In genomic region chrX:148593146-148593545, GRCh38 we compare ENCODE assay signal across 30 cellular contexts.
"Had no signal": no experiment of that assay in that cellular context is flagged by ENCODE, and none has a peak within 500 bp of the region (broad histone marks: within the 10 kb centered on the region; RNA-seq: fewer than 3 reads in every experiment).

No MANE protein-coding gene starts in this region.

- H3K27me3 ChIP-seq: esophagus muscularis mucosa, foreskin keratinocyte, heart right ventricle, right atrium auricular region, testis, transverse colon had no signal

- H3K4me2 ChIP-seq: smooth muscle cell had no signal

- H3K4me1 Mint-ChIP-seq: activated CD4-positive, alpha-beta memory T cell treated with anti-CD3 and anti-CD28 coated beads, Interleukin-2, amount 10 ng/mL, durations not matched to agents 7 days and 5 days; activated CD4-positive, alpha-beta T cell treated with anti-CD3 and anti-CD28 coated beads, Interleukin-2, amount 10 ng/mL, durations not matched to agents 7 days and 5 days; activated T-helper 17 cell treated with anti-CD3 and anti-CD28 coated beads, Interleukin-2, amount 50 U/mL, for 72 hours; neural crest cell had no signal

- H3K4me3 ChIP-seq: breast epithelium, esophagus muscularis mucosa, heart right ventricle, lower lobe of right lung, right atrium auricular region, smooth muscle cell, testis, transverse colon had no signal

- H3K27ac ChIP-seq: breast epithelium, esophagus muscularis mucosa, foreskin keratinocyte, heart right ventricle, lower lobe of right lung, right atrium auricular region, testis, transverse colon had no signal

- H3K36me3 Mint-ChIP-seq: naive thymus-derived CD8-positive, alpha-beta T cell; stimulated activated naive B cell treated with anti-CD40 and anti-IgM and Interleukin-4, amounts not matched to agents 10 μg/mL and 1 μg/mL and 100 μg/mL, for 72 hours; WTC11 had no signal

- H3K36me3 ChIP-seq: breast epithelium, esophagus muscularis mucosa, heart right ventricle, lower lobe of right lung, right atrium auricular region, transverse colon had no signal

- H3K4me1 ChIP-seq: breast epithelium, esophagus muscularis mucosa, foreskin keratinocyte, heart right ventricle, lower lobe of right lung, right atrium auricular region, testis, transverse colon had no signal

- H3K27me3 Mint-ChIP-seq: activated CD4-positive, alpha-beta memory T cell treated with anti-CD3 and anti-CD28 coated beads, Interleukin-2, amount 10 ng/mL, durations not matched to agents 7 days and 5 days; activated CD4-positive, alpha-beta T cell treated with anti-CD3 and anti-CD28 coated beads, Interleukin-2, amount 10 ng/mL, durations not matched to agents 7 days and 5 days; activated naive CD8-positive, alpha-beta T cell treated with anti-CD3 and anti-CD28 coated beads, Interleukin-2, amount 50 U/mL, for 24 hours; naive thymus-derived CD8-positive, alpha-beta T cell had no signal

- H3K27ac Mint-ChIP-seq: activated CD4-positive, alpha-beta memory T cell treated with anti-CD3 and anti-CD28 coated beads, Interleukin-2, amount 10 ng/mL, durations not matched to agents 7 days and 5 days; activated CD4-positive, alpha-beta T cell treated with anti-CD3 and anti-CD28 coated beads, Interleukin-2, amount 10 ng/mL, durations not matched to agents 7 days and 5 days; activated naive CD8-positive, alpha-beta T cell treated with anti-CD3 and anti-CD28 coated beads, Interleukin-2, amount 50 U/mL, for 24 hours; activated T-helper 17 cell treated with anti-CD3 and anti-CD28 coated beads, Interleukin-2, amount 50 U/mL, for 72 hours; stimulated activated naive B cell treated with anti-CD40 and anti-IgM and Interleukin-4, amounts not matched to agents 10 μg/mL and 1 μg/mL and 100 μg/mL, for 72 hours; WTC11 had no signal

- DNase-seq: activated CD4-positive, alpha-beta memory T cell treated with anti-CD3 and anti-CD28 coated beads, Interleukin-2, amount 10 ng/mL, durations not matched to agents 7 days and 5 days; activated CD4-positive, alpha-beta T cell treated with anti-CD3 and anti-CD28 coated beads for 1 hour; activated CD4-positive, alpha-beta T cell treated with anti-CD3 and anti-CD28 coated beads, Interleukin-2, amount 10 ng/mL, durations not matched to agents 7 days and 5 days; activated CD8-positive, alpha-beta memory T cell treated with anti-CD3 and anti-CD28 coated beads, Interleukin-2, amount 50 U/mL, for 48 hours; activated gamma-delta T cell treated with Interleukin-2 at 50 U/mL for 16 hours; activated naive CD4-positive, alpha-beta T cell treated with anti-CD3 and anti-CD28 coated beads, Interleukin-2, amount 50 U/mL, for 16 hours; activated naive CD8-positive, alpha-beta T cell treated with anti-CD3 and anti-CD28 coated beads, Interleukin-2, amount 50 U/mL, for 24 hours; activated T-cell treated with anti-CD3 and anti-CD28 coated beads, Interleukin-2, amount 50 U/mL, for 4 hours; amygdala; central memory CD4-positive, alpha-beta T cell; effector CD4-positive, alpha-beta T cell; foreskin keratinocyte; heart right ventricle; lower lobe of right lung; mesenchymal stem cell; naive thymus-derived CD8-positive, alpha-beta T cell; occipital lobe; stimulated activated CD4-positive, alpha-beta T cell treated with anti-CD3 and anti-CD28 coated beads, Interleukin-1b, Interleukin-23, amount 100 ng/mL, for 48 hours; stimulated activated naive B cell treated with anti-CD40 and anti-IgM and Interleukin-4, amounts not matched to agents 10 μg/mL and 1 μg/mL and 100 μg/mL, for 72 hours; T-helper 2 cell; testis; transverse colon had no signal

- H3K4me3 Mint-ChIP-seq: activated CD4-positive, alpha-beta memory T cell treated with anti-CD3 and anti-CD28 coated beads, Interleukin-2, amount 10 ng/mL, durations not matched to agents 7 days and 5 days; activated CD4-positive, alpha-beta T cell treated with anti-CD3 and anti-CD28 coated beads, Interleukin-2, amount 10 ng/mL, durations not matched to agents 7 days and 5 days; activated naive CD8-positive, alpha-beta T cell treated with anti-CD3 and anti-CD28 coated beads, Interleukin-2, amount 50 U/mL, for 24 hours; activated T-cell treated with anti-CD3 and anti-CD28 coated beads, Interleukin-2, amount 50 U/mL, for 4 hours; activated T-helper 17 cell treated with anti-CD3 and anti-CD28 coated beads, Interleukin-2, amount 50 U/mL, for 72 hours; naive thymus-derived CD8-positive, alpha-beta T cell; neural crest cell; stimulated activated naive B cell treated with anti-CD40 and anti-IgM and Interleukin-4, amounts not matched to agents 10 μg/mL and 1 μg/mL and 100 μg/mL, for 72 hours; WTC11 had no signal

- H3K9me3 ChIP-seq: breast epithelium, esophagus muscularis mucosa, heart right ventricle, lower lobe of right lung, right atrium auricular region, testis, transverse colon had no signal

- ATAC-seq: activated naive CD8-positive, alpha-beta T cell treated with anti-CD3 and anti-CD28 coated beads, Interleukin-2, amount 50 U/mL, for 24 hours; activated T-cell treated with anti-CD3 and anti-CD28 coated beads, Interleukin-2, amount 50 U/mL, for 4 hours; activated T-helper 17 cell treated with anti-CD3 and anti-CD28 coated beads, Interleukin-2, amount 50 U/mL, for 72 hours; foreskin keratinocyte; heart right ventricle; left lobe of liver; lower lobe of right lung; naive thymus-derived CD8-positive, alpha-beta T cell; stimulated activated naive B cell treated with anti-CD40 and anti-IgM and Interleukin-4, amounts not matched to agents 10 μg/mL and 1 μg/mL and 100 μg/mL, for 72 hours had no signal

- H3K9me3 Mint-ChIP-seq: activated CD4-positive, alpha-beta memory T cell treated with anti-CD3 and anti-CD28 coated beads, Interleukin-2, amount 10 ng/mL, durations not matched to agents 7 days and 5 days; activated CD4-positive, alpha-beta T cell treated with anti-CD3 and anti-CD28 coated beads, Interleukin-2, amount 10 ng/mL, durations not matched to agents 7 days and 5 days; activated naive CD8-positive, alpha-beta T cell treated with anti-CD3 and anti-CD28 coated beads, Interleukin-2, amount 50 U/mL, for 24 hours; activated T-cell treated with anti-CD3 and anti-CD28 coated beads, Interleukin-2, amount 50 U/mL, for 4 hours; activated T-helper 17 cell treated with anti-CD3 and anti-CD28 coated beads, Interleukin-2, amount 50 U/mL, for 72 hours; naive thymus-derived CD8-positive, alpha-beta T cell; stimulated activated naive B cell treated with anti-CD40 and anti-IgM and Interleukin-4, amounts not matched to agents 10 μg/mL and 1 μg/mL and 100 μg/mL, for 72 hours; WTC11 had no signal
